ENCODE assay signal across 31 cellular contexts in the genomic region with DNA sequence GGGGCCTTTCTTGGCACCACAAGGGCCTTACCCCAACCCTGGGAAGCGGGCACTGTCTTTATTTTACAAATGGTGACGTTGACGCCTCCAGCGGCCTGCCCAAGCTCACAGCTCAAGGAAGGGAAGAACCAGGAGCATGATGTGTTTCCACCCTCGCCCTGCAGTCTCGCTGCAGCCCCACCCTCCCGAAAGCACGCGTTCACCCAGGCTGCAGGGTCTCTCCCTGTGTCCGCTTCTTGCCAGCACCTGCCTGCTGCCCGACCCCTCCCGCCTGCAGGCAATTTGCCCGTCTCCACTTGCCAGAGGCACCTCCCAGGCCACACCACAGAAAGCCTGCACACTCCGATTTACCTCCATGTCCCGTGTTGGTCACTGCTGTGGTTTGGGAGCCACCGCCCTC.
"Had no signal": no experiment of that assay in that cellular context is flagged by ENCODE, and none has a peak within 500 bp of the region (broad histone marks: within the 10 kb centered on the region; RNA-seq: fewer than 3 reads in every experiment).

No MANE protein-coding gene starts in this region.

- DNase-seq: activated CD4-positive, alpha-beta T cell treated with anti-CD3 and anti-CD28 coated beads for 48 hours; activated CD4-positive, alpha-beta T cell treated with anti-CD3 and anti-CD28 coated beads, Interleukin-2, amount 50 U/mL, for 48 hours; activated effector memory CD4-positive, alpha-beta T cell treated with anti-CD3 and anti-CD28 coated beads, Interleukin-2, amount 50 U/mL, for 16 hours; activated naive CD4-positive, alpha-beta T cell treated with anti-CD3 and anti-CD28 coated beads for 36 hours; activated naive CD8-positive, alpha-beta T cell treated with anti-CD3 and anti-CD28 coated beads for 36 hours; adrenal gland; aorta; dorsolateral prefrontal cortex; effector memory CD4-positive, alpha-beta T cell; left ventricle myocardium superior; mammary epithelial cell; naive B cell; stimulated activated CD4-positive, alpha-beta T cell treated with anti-CD3 and anti-CD28 coated beads, Interleukin-1b, Interleukin-23, amount 100 ng/mL, for 48 hours; stimulated activated CD4-positive, alpha-beta T cell treated with anti-CD3 and anti-CD28 coated beads, Interleukin-4, amount 100 ng/mL, for 4 hours; stimulated activated CD8-positive, alpha-beta memory T cell treated with anti-CD3 and anti-CD28 coated beads, Interleukin-4, amount 100 ng/mL, for 48 hours; stimulated activated naive B cell treated with anti-CD40 and anti-IgM and Interleukin-4, amounts not matched to agents 10 μg/mL and 1 μg/mL and 100 μg/mL, for 72 hours; stomach; T-helper 1 cell; WERI-Rb-1 had no signal

- FAIRE-seq: frontal cortex, TTC549, urothelium cell line had no signal

- ATAC-seq: activated CD4-positive, CD25-positive, alpha-beta regulatory T cell treated with anti-CD3 and anti-CD28 coated beads, Interleukin-2, amount 50 U/mL, for 24 hours; left ventricle myocardium superior; stimulated activated naive B cell treated with anti-CD40 and anti-IgM and Interleukin-4, amounts not matched to agents 10 μg/mL and 1 μg/mL and 100 μg/mL, for 72 hours had no signal

- H3K9me3 ChIP-seq: adrenal gland, esophagus muscularis mucosa, right atrium auricular region, stomach, tibial nerve had no signal

- H3K4me1 Mint-ChIP-seq: activated naive CD8-positive, alpha-beta T cell treated with anti-CD3 and anti-CD28 coated beads for 36 hours; naive B cell had no signal

- H3K27me3 ChIP-seq: adrenal gland, cardiac muscle cell, esophagus muscularis mucosa, right atrium auricular region, stomach, tibial nerve had no signal

- H3K4me3 Mint-ChIP-seq: activated naive CD4-positive, alpha-beta T cell treated with anti-CD3 and anti-CD28 coated beads for 36 hours; activated naive CD8-positive, alpha-beta T cell treated with anti-CD3 and anti-CD28 coated beads for 36 hours; brain; mesothelial cell of epicardium; naive B cell; stimulated activated naive B cell treated with anti-CD40 and anti-IgM and Interleukin-4, amounts not matched to agents 10 μg/mL and 1 μg/mL and 100 μg/mL, for 72 hours had no signal

- H3K9me3 Mint-ChIP-seq: activated naive CD4-positive, alpha-beta T cell treated with anti-CD3 and anti-CD28 coated beads for 36 hours; activated naive CD8-positive, alpha-beta T cell treated with anti-CD3 and anti-CD28 coated beads for 36 hours; mesothelial cell of epicardium; naive B cell; stimulated activated naive B cell treated with anti-CD40 and anti-IgM and Interleukin-4, amounts not matched to agents 10 μg/mL and 1 μg/mL and 100 μg/mL, for 72 hours had no signal

- H3K27me3 Mint-ChIP-seq: activated naive CD8-positive, alpha-beta T cell treated with anti-CD3 and anti-CD28 coated beads for 36 hours; brain had no signal

- H3K27ac ChIP-seq: adrenal gland, cardiac muscle cell, coronary artery, dorsolateral prefrontal cortex, esophagus muscularis mucosa, right atrium auricular region, stomach, tibial nerve, WERI-Rb-1 had no signal

- H3K36me3 Mint-ChIP-seq: activated naive CD8-positive, alpha-beta T cell treated with anti-CD3 and anti-CD28 coated beads for 36 hours; brain; mesothelial cell of epicardium; naive B cell; stimulated activated naive B cell treated with anti-CD40 and anti-IgM and Interleukin-4, amounts not matched to agents 10 μg/mL and 1 μg/mL and 100 μg/mL, for 72 hours had no signal

- H3K27ac Mint-ChIP-seq: activated naive CD4-positive, alpha-beta T cell treated with anti-CD3 and anti-CD28 coated beads for 36 hours; activated naive CD8-positive, alpha-beta T cell treated with anti-CD3 and anti-CD28 coated beads for 36 hours; stimulated activated naive B cell treated with anti-CD40 and anti-IgM and Interleukin-4, amounts not matched to agents 10 μg/mL and 1 μg/mL and 100 μg/mL, for 72 hours had no signal

- H3K36me3 ChIP-seq: adrenal gland, cardiac muscle cell, esophagus muscularis mucosa, right atrium auricular region, stomach, tibial nerve, WERI-Rb-1 had no signal

- H3K4me3 ChIP-seq: adrenal gland, cardiac muscle cell, coronary artery, dorsolateral prefrontal cortex, esophagus muscularis mucosa, right atrium auricular region, smooth muscle cell, stomach, tibial nerve had no signal
